In the genomic region with DNA sequence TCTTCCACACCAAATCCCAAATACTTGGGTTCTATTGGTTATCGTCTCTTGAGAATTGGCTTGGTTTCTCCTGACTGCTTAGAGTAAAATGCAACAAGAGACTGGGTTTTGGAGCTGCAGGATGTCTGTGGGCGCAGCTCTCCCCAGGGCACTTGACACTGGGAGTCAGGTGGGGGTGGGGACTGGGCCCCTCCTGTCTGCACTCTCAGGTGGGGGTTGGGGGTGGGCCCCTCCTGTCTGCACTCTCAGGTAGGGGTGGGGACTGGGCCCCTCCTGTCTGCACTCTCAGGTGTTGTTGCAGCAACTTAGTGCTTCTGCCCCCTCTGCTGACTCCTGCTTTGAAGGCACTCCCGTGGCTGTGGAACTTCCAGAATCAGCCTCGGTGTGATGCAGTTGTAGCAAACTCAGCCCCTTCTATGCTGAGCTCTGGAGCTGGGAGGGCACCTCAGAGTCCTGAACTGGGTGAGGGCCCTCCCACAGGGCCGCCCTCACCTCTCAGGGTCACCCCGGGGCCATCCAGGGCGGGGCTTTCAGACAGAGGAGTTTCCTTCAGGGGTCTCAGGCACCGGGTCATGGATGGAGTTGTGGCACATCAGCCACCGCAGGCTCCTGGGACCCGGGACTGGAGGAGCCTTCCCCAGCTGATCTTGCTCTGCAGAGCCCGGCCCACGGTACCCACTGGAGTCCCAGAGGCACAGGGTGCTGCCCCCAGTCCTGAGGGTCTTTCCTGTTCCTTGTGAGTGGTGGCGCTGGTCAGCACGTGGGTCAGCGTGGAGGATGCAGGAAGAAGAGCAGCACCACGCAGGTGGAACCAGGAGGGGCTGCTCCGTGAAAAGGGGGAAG, we compare ENCODE assay signal across 31 cellular contexts. TPM values are rescaled to one million over a fixed set of nuclear protein-coding genes. Genes with fewer than 3 reads are reported as not detected.
"Had no signal": no experiment of that assay in that cellular context is flagged by ENCODE, and none has a peak within 500 bp of the region (broad histone marks: within the 10 kb centered on the region; RNA-seq: fewer than 3 reads in every experiment).

No MANE protein-coding gene starts in this region.

- FAIRE-seq: TTC549 had no signal

- H3K4me3 Mint-ChIP-seq: activated CD4-positive, alpha-beta T cell treated with anti-CD3 and anti-CD28 coated beads, Interleukin-2, amount 10 ng/mL, durations not matched to agents 24 days and 14 days; activated CD8-positive, alpha-beta T cell treated with anti-CD3 and anti-CD28 coated beads for 36 hours; activated naive CD4-positive, alpha-beta T cell treated with anti-CD3 and anti-CD28 coated beads, Interleukin-2, amount 50 U/mL, for 24 hours; activated naive CD8-positive, alpha-beta T cell treated with anti-CD3 and anti-CD28 coated beads, Interleukin-2, amount 10 ng/mL, durations not matched to agents 7 days and 5 days; T-helper 1 cell treated with Interleukin-12 subunit alpha and Interleukin-12 subunit beta and Interleukin-4 antibody, amounts not matched to agents 30 μg/mL and 1 μg/mL, for 36 hours; T-helper 2 cell treated with Interferon-gamma antibody and Interleukin-4, amounts not matched to agents 5 μg/mL and 100 μg/mL, for 36 hours had no signal

- H3K9me3 ChIP-seq: ascending aorta, Peyer's patch, SJSA1, SK-N-SH had no signal

- H3K4me3 ChIP-seq: ascending aorta, cardiac muscle cell, Peyer's patch, SJSA1 had no signal

- H3K27me3 ChIP-seq: ascending aorta, cardiac muscle cell, Peyer's patch, SJSA1 had no signal

- H3K27ac ChIP-seq: ascending aorta, cardiac muscle cell, Peyer's patch, SJSA1 had no signal

- H3K36me3 ChIP-seq: ascending aorta, cardiac muscle cell, Peyer's patch, SJSA1 had no signal

- H3K9me3 Mint-ChIP-seq: activated CD4-positive, alpha-beta T cell treated with anti-CD3 and anti-CD28 coated beads, Interleukin-2, amount 10 ng/mL, durations not matched to agents 24 days and 14 days; activated CD8-positive, alpha-beta T cell treated with anti-CD3 and anti-CD28 coated beads for 36 hours; activated naive CD4-positive, alpha-beta T cell treated with anti-CD3 and anti-CD28 coated beads, Interleukin-2, amount 50 U/mL, for 24 hours; activated naive CD8-positive, alpha-beta T cell treated with anti-CD3 and anti-CD28 coated beads, Interleukin-2, amount 10 ng/mL, durations not matched to agents 7 days and 5 days; T-helper 1 cell treated with Interleukin-12 subunit alpha and Interleukin-12 subunit beta and Interleukin-4 antibody, amounts not matched to agents 30 μg/mL and 1 μg/mL, for 36 hours; T-helper 2 cell treated with Interferon-gamma antibody and Interleukin-4, amounts not matched to agents 5 μg/mL and 100 μg/mL, for 36 hours had no signal

- H3K27ac Mint-ChIP-seq: activated CD4-positive, alpha-beta T cell treated with anti-CD3 and anti-CD28 coated beads, Interleukin-2, amount 10 ng/mL, durations not matched to agents 24 days and 14 days; activated CD8-positive, alpha-beta T cell treated with anti-CD3 and anti-CD28 coated beads for 36 hours; activated naive CD4-positive, alpha-beta T cell treated with anti-CD3 and anti-CD28 coated beads, Interleukin-2, amount 50 U/mL, for 24 hours; activated naive CD8-positive, alpha-beta T cell treated with anti-CD3 and anti-CD28 coated beads, Interleukin-2, amount 10 ng/mL, durations not matched to agents 7 days and 5 days; activated T-helper 2 cell treated with anti-CD3 and anti-CD28 coated beads, Interferon-gamma antibody, Interleukin-2, Interleukin-4, amounts not matched to agents 10 μg/mL and 5 μg/mL and 100 μg/mL, durations not matched to agents 14 hours and 24 hours and 36 hours; T-helper 1 cell treated with Interleukin-12 subunit alpha and Interleukin-12 subunit beta and Interleukin-4 antibody, amounts not matched to agents 30 μg/mL and 1 μg/mL, for 36 hours; T-helper 2 cell treated with Interferon-gamma antibody and Interleukin-4, amounts not matched to agents 5 μg/mL and 100 μg/mL, for 36 hours had no signal

- DNase-seq: activated CD4-positive, alpha-beta T cell treated with anti-CD3 and anti-CD28 coated beads, Interleukin-2, amount 10 ng/mL, durations not matched to agents 24 days and 14 days; activated CD4-positive, alpha-beta T cell treated with anti-CD3 and anti-CD28 coated beads, Interleukin-2, amount 50 U/mL, for 4 hours; activated CD8-positive, alpha-beta T cell treated with anti-CD3 and anti-CD28 coated beads for 36 hours; activated gamma-delta T cell; activated naive CD4-positive, alpha-beta T cell treated with Interleukin-2 at 50 U/mL for 16 hours; activated naive CD8-positive, alpha-beta T cell treated with anti-CD3 and anti-CD28 coated beads, Interleukin-2, amount 10 ng/mL, durations not matched to agents 7 days and 5 days; activated T-cell treated with anti-CD3 and anti-CD28 coated beads, Interleukin-2, amount 50 U/mL, for 1 hour; amygdala; Karpas-422; NCI-H1105; NCI-H1417 treated with DMSO at 0.1 percent for 48 hours; NCI-H1694; NCI-H1930; NCI-H2081 treated with DMSO at 0.1 percent for 48 hours; NCI-H226; NCI-H446 treated with DMSO at 0.1 percent for 48 hours; NCI-H524; Peyer's patch; RPMI8226; SHP77 treated with DMSO at 0.1 percent for 48 hours; SK-N-SH had no signal

- H3K9ac ChIP-seq: SK-N-SH had no signal

- H3K4me1 Mint-ChIP-seq: activated naive CD4-positive, alpha-beta T cell treated with anti-CD3 and anti-CD28 coated beads, Interleukin-2, amount 50 U/mL, for 24 hours; activated naive CD8-positive, alpha-beta T cell treated with anti-CD3 and anti-CD28 coated beads, Interleukin-2, amount 10 ng/mL, durations not matched to agents 7 days and 5 days had no signal

- H3K4me2 ChIP-seq: SK-N-SH had no signal

- H3K4me1 ChIP-seq: ascending aorta, Peyer's patch had no signal

- H3K36me3 Mint-ChIP-seq: activated naive CD4-positive, alpha-beta T cell treated with anti-CD3 and anti-CD28 coated beads, Interleukin-2, amount 50 U/mL, for 24 hours; activated naive CD8-positive, alpha-beta T cell treated with anti-CD3 and anti-CD28 coated beads, Interleukin-2, amount 10 ng/mL, durations not matched to agents 7 days and 5 days had no signal

- ATAC-seq: activated CD8-positive, alpha-beta T cell treated with anti-CD3 and anti-CD28 coated beads for 36 hours had no signal

RNA-seq across cellular contexts. Expression of a gene that starts 22.9 kb away (rescaled TPM):
- total RNA-seq: activated CD4-positive, alpha-beta T cell treated with anti-CD3 and anti-CD28 coated beads, Interleukin-2, amount 10 ng/mL, durations not matched to agents 24 days and 14 days; activated CD8-positive, alpha-beta memory T cell treated with anti-CD3 and anti-CD28 coated beads for 36 hours; activated CD8-positive, alpha-beta T cell treated with anti-CD3 and anti-CD28 coated beads for 36 hours; activated naive CD8-positive, alpha-beta T cell treated with anti-CD3 and anti-CD28 coated beads, Interleukin-2, amount 10 ng/mL, durations not matched to agents 7 days and 5 days; activated T-helper 2 cell treated with anti-CD3 and anti-CD28 coated beads, Interferon-gamma antibody, Interleukin-2, Interleukin-4, amounts not matched to agents 10 μg/mL and 5 μg/mL and 100 μg/mL, durations not matched to agents 14 hours and 24 hours and 36 hours; ascending aorta; cardiac muscle cell; MCF 10A; Peyer's patch; SJSA1 had no signal
- polyA plus RNA-seq: cardiac muscle cell, SK-N-SH had no signal
